In the genomic region with DNA sequence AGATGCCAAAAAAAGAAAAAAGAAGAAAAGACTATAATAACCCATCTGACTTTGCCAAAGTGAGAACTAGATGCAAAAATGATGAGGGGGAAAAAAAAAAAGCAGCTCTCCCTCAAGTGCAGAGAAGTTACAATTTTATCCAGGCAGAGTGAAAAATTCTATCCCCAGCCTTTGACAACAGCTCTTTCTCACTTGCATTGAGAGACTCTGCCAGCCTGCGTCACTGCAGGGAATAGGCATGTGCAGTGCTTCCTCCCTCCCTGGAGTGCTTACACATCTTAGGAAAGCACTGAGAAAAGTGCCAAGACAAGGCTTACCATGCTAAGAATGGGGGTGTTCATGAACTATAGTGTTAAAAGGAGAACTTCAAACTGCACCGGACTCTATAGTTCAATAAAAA, we compare ENCODE assay signal across 17 cellular contexts.
A peak's percentile ranks its signal among the peaks of the same experiment; 100 is the strongest.
DNase-seq lines count a peak whose midpoint lies in the region; ATAC-seq and TF ChIP-seq lines count a peak whose summit lies in the region.
"Had no signal": no experiment of that assay in that cellular context is flagged by ENCODE, and none has a peak within 500 bp of the region (broad histone marks: within the 10 kb centered on the region; RNA-seq: fewer than 3 reads in every experiment).

No MANE protein-coding gene starts in this region.

- H2AFZ ChIP-seq in GM23338, result no peak overlapping the region; the same call in 1 of the 2 replicates
- H2AFZ ChIP-seq: PC-9 had no signal

- H3K9me2 ChIP-seq in GM23338 (ENCODE audit: insufficient read depth), result no peaks in the 10 kb centered on the region; the same call in 1 of the 2 replicates

- no peak overlapping the region for H3K4me3 Mint-ChIP-seq in GM23338
- peak overlapping the region in 1 of 5 experiments; percentile 0 for H3K4me3 Mint-ChIP-seq in brain
- H3K4me3 Mint-ChIP-seq: CD14-positive monocyte had no signal

- H4K20me1 ChIP-seq in GM23338 (replicated peaks; ENCODE audit: insufficient read depth), result no peaks in the 10 kb centered on the region

- no peaks in the 10 kb centered on the region for H3K36me3 Mint-ChIP-seq in GM23338 (ENCODE audit: low read depth)
- H3K36me3 Mint-ChIP-seq in brain, result no peaks in the 10 kb centered on the region
- H3K36me3 Mint-ChIP-seq: CD14-positive monocyte had no signal

- H3K9me3 Mint-ChIP-seq in GM23338, result no peaks in the 10 kb centered on the region
- peaks cover 0 to 5% (median 0%) of the 10 kb centered on the region in 5 experiments for H3K9me3 Mint-ChIP-seq in brain

- H3K4me1 ChIP-seq in GM23338 (ENCODE audit: insufficient read depth) (no peaks in the 10 kb centered on the region; the same call in 1 of the 2 replicates), foreskin keratinocyte (no peaks in the 10 kb centered on the region)
- H3K4me1 ChIP-seq: A549 had no signal

- H3K27ac ChIP-seq in GM23338 (ENCODE audit: low read depth) (no peak overlapping the region), foreskin keratinocyte (no peak overlapping the region)
- H3K27ac ChIP-seq: A549, PC-9 had no signal

- ATAC-seq in GM23338 (peak; percentile 32; the same call in 1 of the 3 replicates), GM21367 (IDR thresholded peaks at IDR 0.05; ENCODE audit: unreplicated experiment) (no peak), foreskin keratinocyte (no peak)
- ATAC-seq: A549, GM12878, Right ventricle myocardium inferior had no signal

- no peak overlapping the region for H3K27ac Mint-ChIP-seq in GM23338
- peak overlapping the region in 3 of 5 experiments; percentile 46 to 96 (median 69) for H3K27ac Mint-ChIP-seq in brain
- H3K27ac Mint-ChIP-seq: CD14-positive monocyte had no signal

- H3K4me3 ChIP-seq in GM23338, result no peak overlapping the region
- H3K4me3 ChIP-seq in skeletal muscle cell (ENCODE audit: low read depth, low read length), result no peak overlapping the region
- H3K4me3 ChIP-seq: A549, GM12878, PC-9 had no signal

- H3K27me3 Mint-ChIP-seq in GM23338 (ENCODE audit: insufficient read depth, low read depth, poor library complexity), result peaks cover 2% of the 10 kb centered on the region
- H3K27me3 Mint-ChIP-seq in brain, result no peaks in the 10 kb centered on the region

- no peak for TF ChIP-seq CTCF in GM23338 (conservative IDR thresholded peaks at IDR 0.05; ENCODE audit: low read depth in 2 of 2)
- no peak for TF ChIP-seq CTCF in brain (conservative IDR thresholded peaks at IDR 0.05)
- no peak for TF ChIP-seq CTCF in foreskin keratinocyte (conservative IDR thresholded peaks at IDR 0.05)

- H3F3A ChIP-seq in GM23338 (replicated peaks; ENCODE audit: low read depth), result no peaks in the 10 kb centered on the region

- DNase-seq in GM23338 (ENCODE audit: low spot score), result no peak
- DNase-seq in midbrain (lab: John Stamatoyannopoulos, UW), result peak; percentile 6
- peak; percentile 1 for DNase-seq in skeletal muscle cell (ENCODE audit: low read depth)
- no peak for DNase-seq in NOMO-1 treated with DMSO at 0.1 percent for 48 hours (lab: John Stamatoyannopoulos, UW; ENCODE audit: unreplicated experiment)
- no peak for DNase-seq in foreskin keratinocyte
- DNase-seq: DMS53, KG1, NCI-H1092 treated with DMSO at 0.1 percent for 48 hours, NCI-H1694 treated with DMSO at 0.1 percent for 48 hours, NCI-H748 treated with DMSO at 0.1 percent for 48 hours, PC-9 had no signal

- H3K4me2 ChIP-seq in GM23338, result no peak overlapping the region
- H3K4me2 ChIP-seq: A549, PC-9 had no signal

- H3K79me2 ChIP-seq in GM23338 (replicated peaks; ENCODE audit: insufficient read depth), result no peaks in the 10 kb centered on the region

- peaks cover 13% of the 10 kb centered on the region; the same call in 2 of the 3 replicates for H3K4me1 Mint-ChIP-seq in GM23338
- peaks cover 50% of the 10 kb centered on the region for H3K4me1 Mint-ChIP-seq in brain
- H3K4me1 Mint-ChIP-seq: CD14-positive monocyte had no signal

- H3K36me3 ChIP-seq in GM23338 (ENCODE audit: insufficient read depth), result no peaks in the 10 kb centered on the region

- H3K27me3 ChIP-seq in GM23338 (ENCODE audit: insufficient read depth) (no peaks in the 10 kb centered on the region), foreskin keratinocyte (no peaks in the 10 kb centered on the region)

TF ChIP-seq in GM23338, 12 proteins besides CTCF, POLR2A, EP300 and RAD21 (continues in another document):
- no peak for TF ChIP-seq CREB1 (CRISPR knock-in tag; IDR thresholded peaks at IDR 0.05; ENCODE audit: low read depth)
- no peak for TF ChIP-seq POLR2AphosphoS5 (IDR thresholded peaks at IDR 0.05; ENCODE audit: low read depth)
- TF ChIP-seq, protein P1, sequence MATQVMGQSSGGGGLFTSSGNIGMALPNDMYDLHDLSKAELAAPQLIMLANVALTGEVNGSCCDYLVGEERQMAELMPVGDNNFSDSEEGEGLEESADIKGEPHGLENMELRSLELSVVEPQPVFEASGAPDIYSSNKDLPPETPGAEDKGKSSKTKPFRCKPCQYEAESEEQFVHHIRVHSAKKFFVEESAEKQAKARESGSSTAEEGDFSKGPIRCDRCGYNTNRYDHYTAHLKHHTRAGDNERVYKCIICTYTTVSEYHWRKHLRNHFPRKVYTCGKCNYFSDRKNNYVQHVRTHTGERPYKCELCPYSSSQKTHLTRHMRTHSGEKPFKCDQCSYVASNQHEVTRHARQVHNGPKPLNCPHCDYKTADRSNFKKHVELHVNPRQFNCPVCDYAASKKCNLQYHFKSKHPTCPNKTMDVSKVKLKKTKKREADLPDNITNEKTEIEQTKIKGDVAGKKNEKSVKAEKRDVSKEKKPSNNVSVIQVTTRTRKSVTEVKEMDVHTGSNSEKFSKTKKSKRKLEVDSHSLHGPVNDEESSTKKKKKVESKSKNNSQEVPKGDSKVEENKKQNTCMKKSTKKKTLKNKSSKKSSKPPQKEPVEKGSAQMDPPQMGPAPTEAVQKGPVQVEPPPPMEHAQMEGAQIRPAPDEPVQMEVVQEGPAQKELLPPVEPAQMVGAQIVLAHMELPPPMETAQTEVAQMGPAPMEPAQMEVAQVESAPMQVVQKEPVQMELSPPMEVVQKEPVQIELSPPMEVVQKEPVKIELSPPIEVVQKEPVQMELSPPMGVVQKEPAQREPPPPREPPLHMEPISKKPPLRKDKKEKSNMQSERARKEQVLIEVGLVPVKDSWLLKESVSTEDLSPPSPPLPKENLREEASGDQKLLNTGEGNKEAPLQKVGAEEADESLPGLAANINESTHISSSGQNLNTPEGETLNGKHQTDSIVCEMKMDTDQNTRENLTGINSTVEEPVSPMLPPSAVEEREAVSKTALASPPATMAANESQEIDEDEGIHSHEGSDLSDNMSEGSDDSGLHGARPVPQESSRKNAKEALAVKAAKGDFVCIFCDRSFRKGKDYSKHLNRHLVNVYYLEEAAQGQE (IDR thresholded peaks at IDR 0.05; ENCODE audit: unreplicated experiment), result no peak
- TF ChIP-seq STAT1 (IDR thresholded peaks at IDR 0.05; ENCODE audit: unreplicated experiment), result no peak
- TF ChIP-seq EZH2phosphoT487 (IDR thresholded peaks at IDR 0.05; ENCODE audit: unreplicated experiment), result no peak
- TF ChIP-seq ZNF114 (CRISPR knock-in tag; IDR thresholded peaks at IDR 0.05), result no peak
- TF ChIP-seq ZNF331 (CRISPR knock-in tag; IDR thresholded peaks at IDR 0.05; ENCODE audit: low read depth), result no peak

Comparison
In these comparisons a context has a peak if more than half of its experiments do, and no peak if none do; other contexts are left out.
1. DNase-seq: peak in midbrain (single experiment) and skeletal muscle cell (single experiment); none in GM23338 (single experiment), NOMO-1 treated with DMSO at 0.1 percent for 48 hours (single experiment) and foreskin keratinocyte (0 of 2).